17 cellular contexts compared by ENCODE assay signal in genomic region chr5:158755221-158755620, GRCh38.
DNase-seq lines count a peak whose midpoint lies in the region; ATAC-seq and TF ChIP-seq lines count a peak whose summit lies in the region.
"Had no signal": no experiment of that assay in that cellular context is flagged by ENCODE, and none has a peak within 500 bp of the region (broad histone marks: within the 10 kb centered on the region; RNA-seq: fewer than 3 reads in every experiment).

No MANE protein-coding gene starts in this region.

- POLR2A ChIA-PET in OCI-LY7 (lab: Charles Lee): interaction anchor here (0.6 to 4.7 kb wide), 6 partner anchors 9 to 398 kb away, joined by 3 to 38 read pairs (median 3); no protein-coding TSS in a partner anchor

- peaks cover 14% of the 10 kb centered on the region; the same call in 1 of the 2 replicates for H3K79me2 ChIP-seq in OCI-LY7 (ENCODE audit: insufficient read depth, low read depth, low read length)
- no peaks in the 10 kb centered on the region for H3K79me2 ChIP-seq in fibroblast of lung (ENCODE audit: control insufficient read depth, insufficient read depth, low read length)

- H3K9me3 ChIP-seq in BLaER1 (no peaks in the 10 kb centered on the region), OCI-LY7 (ENCODE audit: low read length) (no peaks in the 10 kb centered on the region), fibroblast of lung (ENCODE audit: control insufficient read depth, insufficient read depth, low read depth, low read length) (no peaks in the 10 kb centered on the region)
- H3K9me3 ChIP-seq: SJSA1 had no signal

- DNase-seq in OCI-LY7 (ENCODE audit: low spot score) (peak; percentile 42), fibroblast of lung (ENCODE audit: low read depth in 2 of 2) (no peak), germinal center (ENCODE audit: low spot score) (no peak), T-helper 9 cell (no peak), NCI-H2196 (lab: John Stamatoyannopoulos, UW; ENCODE audit: unreplicated experiment) (no peak)
- no peak for DNase-seq in stimulated activated naive B cell treated with anti-CD40 and anti-IgM and Interleukin-4, amounts not matched to agents 10 μg/mL and 1 μg/mL and 100 μg/mL, for 72 hours
- DNase-seq: CD4-positive, alpha-beta T cell; H7; MM.1S; NCI-H1092 treated with DMSO at 0.1 percent for 48 hours; NCI-H446; NCI-H69; NK-92 treated with Interleukin-12 subunit alpha and Interleukin-12 subunit beta, amount 100 ng/mL, for 24 hours had no signal

- TF ChIP-seq CTCF in OCI-LY7 (conservative IDR thresholded peaks at IDR 0.05; ENCODE audit: low read length) (no peak), fibroblast of lung (conservative IDR thresholded peaks at IDR 0.05 in 1 of 2, IDR thresholded peaks at IDR 0.05 in 1 of 2; ENCODE audit: low read depth in 1 of 2, low read length in 2 of 2) (no peak)

- intact Hi-C loops in OCI-LY7 (cut with micrococcal nuclease; ENCODE audit: unreplicated experiment): loop anchor here (10.0 kb wide), 1 partner anchor 470 kb away; no protein-coding TSS in a partner anchor

- no peak overlapping the region for H2AFZ ChIP-seq in OCI-LY7 (ENCODE audit: low read length)
- H2AFZ ChIP-seq in fibroblast of lung (ENCODE audit: low read length): no peak overlapping the region

- H3K9ac ChIP-seq in BLaER1 (peak overlapping the region; percentile 70), fibroblast of lung (ENCODE audit: insufficient read depth, low read length) (no peak overlapping the region)

- no peak overlapping the region for H3K4me3 Mint-ChIP-seq in stimulated activated naive B cell treated with anti-CD40 and anti-IgM and Interleukin-4, amounts not matched to agents 10 μg/mL and 1 μg/mL and 100 μg/mL, for 72 hours
- H3K4me3 Mint-ChIP-seq: CD4-positive, alpha-beta T cell had no signal

- ATAC-seq in stimulated activated naive B cell treated with anti-CD40 and anti-IgM and Interleukin-4, amounts not matched to agents 10 μg/mL and 1 μg/mL and 100 μg/mL, for 72 hours (replicated peaks): no peak
- no peak for ATAC-seq in SK-N-SH treated with all-trans-retinoic acid at 6 μM for 48 hours

- H3K27ac ChIP-seq in BLaER1: peak overlapping the region; percentile 95
- H3K27ac ChIP-seq in OCI-LY7 (ENCODE audit: low read depth, low read length, poor library complexity, severe bottlenecking): peak overlapping the region; percentile 99
- H3K27ac ChIP-seq in fibroblast of lung (ENCODE audit: insufficient read depth, low read length): peak overlapping the region; percentile 48
- H3K27ac ChIP-seq: RWPE1, SJSA1 had no signal

- peaks cover 59% of the 10 kb centered on the region for H3K36me3 ChIP-seq in BLaER1
- peaks cover 9% of the 10 kb centered on the region for H3K36me3 ChIP-seq in OCI-LY7 (ENCODE audit: insufficient read depth, low read length)
- H3K36me3 ChIP-seq in fibroblast of lung (ENCODE audit: control insufficient read depth, insufficient read depth, low read length): no peaks in the 10 kb centered on the region
- H3K36me3 ChIP-seq: SJSA1 had no signal

- CTCF ChIA-PET in OCI-LY7 (lab: Charles Lee; ENCODE audit: unreplicated experiment): no interaction called here

- BruUV-seq in OCI-LY7 (replicated peaks; lab: Mats Ljungman, UMichigan): no TSS peak

- H3K4me1 ChIP-seq in BLaER1 (peaks cover 100% of the 10 kb centered on the region), OCI-LY7 (ENCODE audit: insufficient read depth, low read length, poor library complexity, severe bottlenecking) (peaks cover 72% of the 10 kb centered on the region), fibroblast of lung (ENCODE audit: control insufficient read depth, extremely low read depth, insufficient read depth, low read length) (peaks cover 24% of the 10 kb centered on the region)
- H3K4me1 ChIP-seq: SJSA1 had no signal

- H3K4me3 ChIP-seq in BLaER1: peak overlapping the region; percentile 17; the same call in 1 of the 2 replicates
- H3K4me3 ChIP-seq in OCI-LY7 (ENCODE audit: low read depth, low read length, poor library complexity, severe bottlenecking): no peak overlapping the region
- H3K4me3 ChIP-seq in fibroblast of lung (replicated peaks in 1 of 4; ENCODE audit: control extremely low read depth in 1 of 4, insufficient read depth in 1 of 4, low read depth in 3 of 4, low read length in 4 of 4): no peak overlapping the region
- H3K4me3 ChIP-seq: SJSA1 had no signal

- H3K4me2 ChIP-seq in BLaER1 (peak overlapping the region; percentile 83), OCI-LY7 (ENCODE audit: low read length) (peak overlapping the region; percentile 44), fibroblast of lung (ENCODE audit: extremely low read depth, insufficient read depth, low read length) (no peak overlapping the region)

- H3K27me3 ChIP-seq in BLaER1 (no peaks in the 10 kb centered on the region), fibroblast of lung (ENCODE audit: control insufficient read depth, insufficient read depth, low read length) (no peaks in the 10 kb centered on the region)
- H3K27me3 ChIP-seq: SJSA1 had no signal

- no peaks in the 10 kb centered on the region for H3K9me2 ChIP-seq in OCI-LY7 (ENCODE audit: insufficient read depth, low read length)

- H3K27ac Mint-ChIP-seq in stimulated activated naive B cell treated with anti-CD40 and anti-IgM and Interleukin-4, amounts not matched to agents 10 μg/mL and 1 μg/mL and 100 μg/mL, for 72 hours: peak overlapping the region; percentile 81
- H3K27ac Mint-ChIP-seq: CD4-positive, alpha-beta T cell had no signal

- H3K36me3 Mint-ChIP-seq in stimulated activated naive B cell treated with anti-CD40 and anti-IgM and Interleukin-4, amounts not matched to agents 10 μg/mL and 1 μg/mL and 100 μg/mL, for 72 hours: peaks cover 11 to 28% of the 10 kb centered on the region in 2 donors

- no peaks in the 10 kb centered on the region for H3K9me3 Mint-ChIP-seq in stimulated activated naive B cell treated with anti-CD40 and anti-IgM and Interleukin-4, amounts not matched to agents 10 μg/mL and 1 μg/mL and 100 μg/mL, for 72 hours
- H3K9me3 Mint-ChIP-seq: CD4-positive, alpha-beta T cell had no signal

- peaks cover 42 to 88% of the 10 kb centered on the region in 2 donors for H3K4me1 Mint-ChIP-seq in stimulated activated naive B cell treated with anti-CD40 and anti-IgM and Interleukin-4, amounts not matched to agents 10 μg/mL and 1 μg/mL and 100 μg/mL, for 72 hours

- H3K27me3 Mint-ChIP-seq in stimulated activated naive B cell treated with anti-CD40 and anti-IgM and Interleukin-4, amounts not matched to agents 10 μg/mL and 1 μg/mL and 100 μg/mL, for 72 hours: no peaks in the 10 kb centered on the region

- H4K20me1 ChIP-seq in BLaER1: no peaks in the 10 kb centered on the region; the same call in 1 of the 2 replicates
- H4K20me1 ChIP-seq in OCI-LY7 (ENCODE audit: insufficient read depth, low read length): no peaks in the 10 kb centered on the region
- no peaks in the 10 kb centered on the region for H4K20me1 ChIP-seq in fibroblast of lung (ENCODE audit: control insufficient read depth, extremely low read depth, insufficient read depth, low read length)

TF ChIP-seq in SK-N-SH treated with all-trans-retinoic acid at 6 μM for 48 hours, 23 proteins besides CTCF, POLR2A, EP300 and RAD21:
- TF ChIP-seq CSDC2 (CRISPR knock-in tag; IDR thresholded peaks at IDR 0.05) (no peak), CREB5 (CRISPR knock-in tag; IDR thresholded peaks at IDR 0.05; ENCODE audit: low read depth) (no peak), CSRNP3 (CRISPR knock-in tag; IDR thresholded peaks at IDR 0.05) (no peak), ZNF70 (CRISPR knock-in tag; IDR thresholded peaks at IDR 0.05) (no peak), OSR1 (CRISPR knock-in tag; IDR thresholded peaks at IDR 0.05) (no peak), PPARA (CRISPR knock-in tag; IDR thresholded peaks at IDR 0.05; ENCODE audit: borderline replicate concordance) (no peak), ARNTL (CRISPR knock-in tag; IDR thresholded peaks at IDR 0.05; ENCODE audit: borderline replicate concordance, low read depth) (no peak), SNAI2 (CRISPR knock-in tag; IDR thresholded peaks at IDR 0.05) (no peak), POU6F1 (CRISPR knock-in tag; IDR thresholded peaks at IDR 0.05; ENCODE audit: borderline replicate concordance, low read depth) (no peak), ISL1 (CRISPR knock-in tag; IDR thresholded peaks at IDR 0.05) (no peak), ZFP3 (CRISPR knock-in tag; IDR thresholded peaks at IDR 0.05) (no peak)

Comparison
In these comparisons a context has a peak if more than half of its experiments do, and no peak if none do; other contexts are left out.
1. H3K27ac ChIP-seq: peak in every context shown above with its lines; median percentile 99 in OCI-LY7; 95 in BLaER1; 48 in fibroblast of lung.